In the genomic region with DNA sequence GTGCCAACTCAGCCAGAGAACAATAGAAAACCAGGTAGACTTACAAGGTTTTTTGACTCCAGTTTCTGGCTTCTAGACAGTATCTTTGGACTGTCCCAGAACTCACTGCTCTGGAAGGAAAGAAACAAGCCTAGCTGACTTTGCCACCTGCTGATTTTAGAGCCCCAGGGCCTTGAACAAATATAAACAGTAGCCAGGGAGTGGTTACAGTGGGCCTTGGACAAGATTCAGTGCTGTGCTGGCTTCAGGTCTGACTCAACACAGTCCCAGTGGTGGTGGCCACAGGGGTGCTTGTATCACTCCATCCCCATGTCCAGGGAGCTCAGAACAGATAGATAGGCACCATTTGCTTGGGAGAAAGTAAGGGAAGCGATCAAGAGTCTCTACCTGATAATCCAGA, we compare ENCODE assay signal across 17 cellular contexts.
DNase-seq lines count a peak whose midpoint lies in the region; ATAC-seq and TF ChIP-seq lines count a peak whose summit lies in the region.
"Had no signal": no experiment of that assay in that cellular context is flagged by ENCODE, and none has a peak within 500 bp of the region (broad histone marks: within the 10 kb centered on the region; RNA-seq: fewer than 3 reads in every experiment).

No MANE protein-coding gene starts in this region.

- no peaks in the 10 kb centered on the region for H3K9me2 ChIP-seq in PC-3 (replicated peaks; ENCODE audit: low read length)

- H3K4me3 ChIP-seq in PC-3 (ENCODE audit: low read length): no peak overlapping the region
- H3K4me3 ChIP-seq in Peyer's patch: no peak overlapping the region
- H3K4me3 ChIP-seq: BLaER1, HAP-1 had no signal

- H4K20me1 ChIP-seq in PC-3 (ENCODE audit: low read length): no peaks in the 10 kb centered on the region
- H4K20me1 ChIP-seq: BLaER1 had no signal

- ATAC-seq in PC-3: no peak
- ATAC-seq: CD8-positive, alpha-beta T cell had no signal

- no peak for TF ChIP-seq POLR2A in Peyer's patch (IDR thresholded peaks at IDR 0.05)

- no peaks in the 10 kb centered on the region for H3K9me3 ChIP-seq in PC-3 (ENCODE audit: low read length)
- peaks cover 0 to 3% (median 0%) of the 10 kb centered on the region in 4 donors for H3K9me3 ChIP-seq in Peyer's patch
- H3K9me3 ChIP-seq: BLaER1, HAP-1 had no signal

- no peaks in the 10 kb centered on the region for H3F3A ChIP-seq in PC-3 (ENCODE audit: low read length, unreplicated experiment)

- H3K4me2 ChIP-seq in PC-3 (ENCODE audit: low read length): no peak overlapping the region
- H3K4me2 ChIP-seq: BLaER1 had no signal

- H3K9ac ChIP-seq in PC-3 (ENCODE audit: low read length): no peak overlapping the region
- H3K9ac ChIP-seq: BLaER1 had no signal

- H3K79me2 ChIP-seq in PC-3 (ENCODE audit: low read length): no peaks in the 10 kb centered on the region

- no peak for TF ChIP-seq CTCF in PC-3 (conservative IDR thresholded peaks at IDR 0.05; ENCODE audit: low read depth, low read length)
- no peak for TF ChIP-seq CTCF in Peyer's patch (IDR thresholded peaks at IDR 0.05)

- H3K4me1 ChIP-seq in PC-3 (ENCODE audit: insufficient read depth, low read length): no peaks in the 10 kb centered on the region
- H3K4me1 ChIP-seq in Peyer's patch: no peaks in the 10 kb centered on the region
- H3K4me1 ChIP-seq: BLaER1 had no signal

- DNase-seq in ELF-1 (ENCODE audit: low read depth, low spot score): peak; percentile 57
- DNase-seq in PC-3: peak; percentile 16
- DNase-seq in islet precursor cell: peak; percentile 83
- no peak for DNase-seq in NCI-H1105 treated with DMSO at 0.1 percent for 48 hours (lab: John Stamatoyannopoulos, UW)
- no peak for DNase-seq in Peyer's patch
- DNase-seq in amniotic stem cell (lab: John Stamatoyannopoulos, UW): no peak
- DNase-seq: CD4-positive, CD25-positive, alpha-beta regulatory T cell; CD8-positive, alpha-beta T cell; DMS 273 treated with DMSO at 0.1 percent for 48 hours; DMS79; EL; GF-D8; GOT3; HFFc6 had no signal

- intact Hi-C loops in PC-3 (cut with micrococcal nuclease): no loop called here

- H3K27ac ChIP-seq in PC-3 (ENCODE audit: low read length): no peak overlapping the region
- no peak overlapping the region for H3K27ac ChIP-seq in Peyer's patch
- H3K27ac ChIP-seq: BLaER1, C4-2B had no signal

- no peaks in the 10 kb centered on the region for H3K36me3 ChIP-seq in PC-3 (ENCODE audit: low read depth, low read length)
- no peaks in the 10 kb centered on the region for H3K36me3 ChIP-seq in Peyer's patch
- H3K36me3 ChIP-seq: BLaER1, HAP-1 had no signal

- BruUV-seq in PC-3 (replicated peaks; lab: Mats Ljungman, UMichigan): no TSS peak

- POLR2A ChIA-PET in PC-3 (lab: Charles Lee; ENCODE audit: unreplicated experiment): no interaction called here

- H3K27me3 ChIP-seq in PC-3 (ENCODE audit: low read length) (no peaks in the 10 kb centered on the region), Peyer's patch (no peaks in the 10 kb centered on the region)
- H3K27me3 ChIP-seq: BLaER1 had no signal

- H2AFZ ChIP-seq in PC-3 (ENCODE audit: low read length): no peak overlapping the region

- CTCF ChIA-PET in PC-3 (lab: Charles Lee): no interaction called here

Comparison
In these comparisons a context has a peak if more than half of its experiments do, and no peak if none do; other contexts are left out.
1. DNase-seq: peak in ELF-1 (single experiment), PC-3 (single experiment) and islet precursor cell (single experiment); none in NCI-H1105 treated with DMSO at 0.1 percent for 48 hours (single experiment), Peyer's patch (0 of 3) and amniotic stem cell (single experiment).